ENCODE assay signal across 11 cellular contexts in genomic region chr12:68067762-68068376, GRCh38.
DNase-seq lines count a peak whose midpoint lies in the region; ATAC-seq and TF ChIP-seq lines count a peak whose summit lies in the region.
"Had no signal": no experiment of that assay in that cellular context is flagged by ENCODE, and none has a peak within 500 bp of the region (broad histone marks: within the 10 kb centered on the region; RNA-seq: fewer than 3 reads in every experiment).

No MANE protein-coding gene starts in this region.

- H3K27ac ChIP-seq in MM.1S (ENCODE audit: low read length): no peak overlapping the region

- H3K27me3 ChIP-seq in MM.1S (replicated peaks; ENCODE audit: insufficient read depth, low read length): no peaks in the 10 kb centered on the region

- H3K27me3 Mint-ChIP-seq in chondrocyte (ENCODE audit: low read depth) (peaks cover 25% of the 10 kb centered on the region), type B pancreatic cell (no peaks in the 10 kb centered on the region)

- H3K36me3 Mint-ChIP-seq in chondrocyte (ENCODE audit: low read depth) (peaks cover 1% of the 10 kb centered on the region), type B pancreatic cell (no peaks in the 10 kb centered on the region)

- DNase-seq in Right ventricle myocardium inferior (ENCODE audit: missing footprints): peak; percentile 61
- DNase-seq in cardiac septum (ENCODE audit: low spot score): no peak
- no peak for DNase-seq in MM.1S
- DNase-seq in chondrocyte (ENCODE audit: low spot score): no peak
- DNase-seq in type B pancreatic cell (ENCODE audit: extremely low spot score, unreplicated experiment): no peak
- no peak for DNase-seq in activated T-cell treated with anti-CD3 and anti-CD28 coated beads, Interleukin-2, amount 50 U/mL, for 48 hours
- no peak for DNase-seq in NCI-H446 treated with DMSO at 0.1 percent for 48 hours (lab: John Stamatoyannopoulos, UW)
- no peak for DNase-seq in activated T-cell treated with anti-CD3 and anti-CD28 coated beads for 4 hours
- DNase-seq: activated effector memory CD4-positive, alpha-beta T cell treated with Interleukin-2 at 50 U/mL for 16 hours; COR-L47; NCI-H510A treated with DMSO at 0.1 percent for 48 hours had no signal

- H3K4me2 ChIP-seq in MM.1S (ENCODE audit: low read depth, low read length): no peak overlapping the region

- H3K4me1 Mint-ChIP-seq in chondrocyte (ENCODE audit: low read depth) (no peaks in the 10 kb centered on the region), type B pancreatic cell (ENCODE audit: unreplicated experiment) (no peaks in the 10 kb centered on the region)

- H3K9ac ChIP-seq in MM.1S (ENCODE audit: low read length): no peak overlapping the region

- peaks cover 20% of the 10 kb centered on the region for H3K9me3 Mint-ChIP-seq in chondrocyte (ENCODE audit: low read depth)
- H3K9me3 Mint-ChIP-seq in type B pancreatic cell: no peaks in the 10 kb centered on the region

- H4K20me1 ChIP-seq in MM.1S (ENCODE audit: insufficient read depth, low read length): no peaks in the 10 kb centered on the region

- no peak for ATAC-seq in Right ventricle myocardium inferior

- peaks cover 10% of the 10 kb centered on the region; the same call in 1 of the 2 replicates for H3F3A ChIP-seq in MM.1S (ENCODE audit: insufficient read depth, low read length)

- no peak overlapping the region for H3K4me3 ChIP-seq in MM.1S (ENCODE audit: low read length)

- peak; percentile 40 for TF ChIP-seq CTCF in MM.1S (IDR thresholded peaks at IDR 0.05; ENCODE audit: low read length)
- peak; percentile 57 for TF ChIP-seq CTCF in chondrocyte (IDR thresholded peaks at IDR 0.05)
- TF ChIP-seq CTCF in type B pancreatic cell (conservative IDR thresholded peaks at IDR 0.05): peak; percentile 52

- H3K36me3 ChIP-seq in MM.1S (replicated peaks; ENCODE audit: insufficient read depth, low read length): no peaks in the 10 kb centered on the region

- H3K4me3 Mint-ChIP-seq in chondrocyte (ENCODE audit: unreplicated experiment) (no peak overlapping the region), type B pancreatic cell (no peak overlapping the region)

- intact Hi-C loops in Right ventricle myocardium inferior (cut with DNase I): no loop called here
- intact Hi-C loops in cardiac septum (cut with DNase I): no loop called here

- H3K79me2 ChIP-seq in MM.1S (ENCODE audit: low read length): peaks cover 50% of the 10 kb centered on the region

- H3K9me3 ChIP-seq in MM.1S (replicated peaks; ENCODE audit: insufficient read depth, low read length): no peaks in the 10 kb centered on the region

- no peak overlapping the region for H2AFZ ChIP-seq in MM.1S (ENCODE audit: low read length)

- peaks cover 28% of the 10 kb centered on the region for H3K4me1 ChIP-seq in MM.1S (ENCODE audit: low read length)

- no peak overlapping the region for H3K27ac Mint-ChIP-seq in chondrocyte (ENCODE audit: unreplicated experiment)
- H3K27ac Mint-ChIP-seq in type B pancreatic cell: no peak overlapping the region

- H3K9me2 ChIP-seq in MM.1S (replicated peaks; ENCODE audit: insufficient read depth, low read length): no peaks in the 10 kb centered on the region
